In the genomic region with DNA sequence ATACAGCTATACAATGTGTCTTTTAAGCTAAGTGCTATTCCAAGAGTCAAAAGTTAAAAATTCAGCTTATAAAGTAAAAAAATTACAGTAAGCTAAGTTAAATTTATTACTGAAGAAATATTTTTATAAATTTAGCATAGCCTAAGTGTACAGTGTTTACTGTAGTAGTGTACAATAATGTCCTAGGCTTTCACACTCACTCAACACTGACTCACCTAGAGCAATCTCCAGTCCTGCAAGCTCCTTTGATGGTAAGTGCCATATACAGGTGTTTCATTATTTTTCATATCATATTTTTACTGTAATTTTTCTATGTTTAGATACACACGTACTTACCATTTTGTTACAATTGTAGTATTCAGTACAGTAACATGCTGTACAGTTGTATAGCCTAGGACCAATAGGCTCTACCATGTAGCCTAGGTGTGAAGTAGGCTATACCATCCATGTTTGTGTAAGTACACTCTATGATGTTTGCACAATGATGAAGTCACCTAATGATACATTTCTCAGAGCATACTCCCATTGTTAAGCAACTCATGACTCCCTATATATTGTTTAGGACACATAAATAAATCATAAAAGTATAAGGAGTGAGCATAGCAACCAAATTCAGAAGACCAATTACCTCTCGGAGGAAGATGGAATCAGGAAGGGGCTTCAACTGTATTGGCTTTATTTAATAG, we compare ENCODE assay signal across 26 cellular contexts.
"Had no signal": no experiment of that assay in that cellular context is flagged by ENCODE, and none has a peak within 500 bp of the region (broad histone marks: within the 10 kb centered on the region; RNA-seq: fewer than 3 reads in every experiment).

No MANE protein-coding gene starts in this region.

- H3K36me3 ChIP-seq: sigmoid colon, stomach, thyroid gland, upper lobe of left lung, vagina had no signal

- H3K4me2 ChIP-seq: smooth muscle cell had no signal

- DNase-seq: activated CD4-positive, alpha-beta T cell treated with anti-CD3 and anti-CD28 coated beads for 36 hours; activated CD4-positive, CD25-positive, alpha-beta regulatory T cell; activated CD8-positive, alpha-beta memory T cell treated with anti-CD3 and anti-CD28 coated beads, Interleukin-2, amount 10 ng/mL, durations not matched to agents 7 days and 5 days; activated CD8-positive, alpha-beta T cell treated with anti-CD3 and anti-CD28 coated beads, Interleukin-2, amount 10 ng/mL, durations not matched to agents 7 days and 5 days; activated effector memory CD4-positive, alpha-beta T cell treated with Interleukin-2 at 50 U/mL for 16 hours; activated naive CD4-positive, alpha-beta T cell treated with Interleukin-2 at 50 U/mL for 16 hours; activated T-cell treated with anti-CD3 and anti-CD28 coated beads, Interleukin-2, amount 50 U/mL, for 72 hours; anterior cingulate cortex; effector memory CD4-positive, alpha-beta T cell; erythroblast; foreskin fibroblast; head of caudate nucleus; hippocampal formation; left cardiac atrium; mammary epithelial cell; naive thymus-derived CD4-positive, alpha-beta T cell; psoas muscle; sigmoid colon; stimulated activated CD4-positive, alpha-beta T cell treated with anti-CD3 and anti-CD28 coated beads, Interleukin-2, amount 100 ng/mL, for 24 hours; stimulated activated naive B cell treated with anti-CD40 and anti-IgM and Interleukin-4, amounts not matched to agents 10 μg/mL and 1 μg/mL and 100 μg/mL, for 72 hours; stomach; thyroid gland; upper lobe of left lung had no signal

- H3K27ac ChIP-seq: parathyroid adenoma, psoas muscle, sigmoid colon, stomach, thyroid gland, upper lobe of left lung, vagina had no signal

- H3K79me2 ChIP-seq: parathyroid adenoma had no signal

- ATAC-seq: activated CD4-positive, alpha-beta T cell treated with anti-CD3 and anti-CD28 coated beads for 36 hours; activated CD8-positive, alpha-beta memory T cell treated with anti-CD3 and anti-CD28 coated beads, Interleukin-2, amount 10 ng/mL, durations not matched to agents 7 days and 5 days; activated CD8-positive, alpha-beta T cell treated with anti-CD3 and anti-CD28 coated beads, Interleukin-2, amount 10 ng/mL, durations not matched to agents 7 days and 5 days; activated T-cell treated with anti-CD3 and anti-CD28 coated beads, Interleukin-2, amount 50 U/mL, for 72 hours; left cardiac atrium; naive thymus-derived CD4-positive, alpha-beta T cell; psoas muscle; stimulated activated naive B cell treated with anti-CD40 and anti-IgM and Interleukin-4, amounts not matched to agents 10 μg/mL and 1 μg/mL and 100 μg/mL, for 72 hours had no signal

- H3K4me1 ChIP-seq: parathyroid adenoma, psoas muscle, sigmoid colon, stomach, thyroid gland, vagina had no signal

- H3K9ac ChIP-seq: parathyroid adenoma had no signal

- H3K27me3 ChIP-seq: sigmoid colon, stomach, thyroid gland, upper lobe of left lung, vagina had no signal

- H3K4me3 ChIP-seq: psoas muscle, sigmoid colon, smooth muscle cell, stomach, thyroid gland, upper lobe of left lung, vagina had no signal
